ENCODE assay signal across 17 cellular contexts in genomic region chr16:81807767-81808166, GRCh38. TPM values are rescaled to one million over a fixed set of nuclear protein-coding genes. Genes with fewer than 3 reads are reported as not detected.
"Had no signal": no experiment of that assay in that cellular context is flagged by ENCODE, and none has a peak within 500 bp of the region (broad histone marks: within the 10 kb centered on the region; RNA-seq: fewer than 3 reads in every experiment).

No MANE protein-coding gene starts in this region.

- H3K9me3 ChIP-seq: lower lobe of right lung, mucosa of descending colon, vagina had no signal

- H3K36me3 Mint-ChIP-seq: activated naive CD8-positive, alpha-beta T cell treated with anti-CD3 and anti-CD28 coated beads for 36 hours had no signal

- H3K36me3 ChIP-seq: brain microvascular endothelial cell, lower lobe of right lung, vagina had no signal

- DNase-seq: activated CD4-positive, alpha-beta T cell treated with anti-CD3 and anti-CD28 coated beads, Interleukin-2, amount 50 U/mL, for 4 hours; activated CD4-positive, CD25-positive, alpha-beta regulatory T cell treated with anti-CD3 and anti-CD28 coated beads, Interleukin-2, amount 50 U/mL, for 72 hours; activated effector memory CD4-positive, alpha-beta T cell treated with anti-CD3 and anti-CD28 coated beads, Interleukin-2, amount 50 U/mL, for 16 hours; activated naive CD8-positive, alpha-beta T cell treated with anti-CD3 and anti-CD28 coated beads for 36 hours; activated T-cell treated with anti-CD3 and anti-CD28 coated beads, Interleukin-2, amount 50 U/mL, for 4 hours; brain microvascular endothelial cell; dorsolateral prefrontal cortex; glutamatergic neuron; left cardiac atrium; lower lobe of right lung; mucosa of descending colon; nephron progenitor cell; stimulated activated CD4-positive, alpha-beta T cell treated with anti-CD3 and anti-CD28 coated beads, Interleukin-2, amount 100 ng/mL, for 48 hours; stimulated activated naive CD8-positive, alpha-beta T cell treated with anti-CD3 and anti-CD28 coated beads, Interleukin-15, amount 100 ng/mL, for 72 hours had no signal

- H3K27me3 Mint-ChIP-seq: activated naive CD8-positive, alpha-beta T cell treated with anti-CD3 and anti-CD28 coated beads for 36 hours had no signal

- H3K27ac ChIP-seq: brain microvascular endothelial cell, dorsolateral prefrontal cortex, lower lobe of right lung, vagina had no signal

- H3K4me3 Mint-ChIP-seq: activated naive CD8-positive, alpha-beta T cell treated with anti-CD3 and anti-CD28 coated beads for 36 hours; activated T-cell treated with anti-CD3 and anti-CD28 coated beads, Interleukin-2, amount 50 U/mL, for 4 hours; nephron progenitor cell; stimulated activated naive CD8-positive, alpha-beta T cell treated with anti-CD3 and anti-CD28 coated beads, Interleukin-15, amount 100 ng/mL, for 72 hours had no signal

- H3K4me3 ChIP-seq: dorsolateral prefrontal cortex, lower lobe of right lung, mucosa of descending colon, vagina had no signal

- H3K27me3 ChIP-seq: brain microvascular endothelial cell, dorsolateral prefrontal cortex, vagina had no signal

- H3K9me3 Mint-ChIP-seq: activated naive CD8-positive, alpha-beta T cell treated with anti-CD3 and anti-CD28 coated beads for 36 hours; activated T-cell treated with anti-CD3 and anti-CD28 coated beads, Interleukin-2, amount 50 U/mL, for 4 hours had no signal

- H3K27ac Mint-ChIP-seq: activated naive CD8-positive, alpha-beta T cell treated with anti-CD3 and anti-CD28 coated beads for 36 hours; nephron progenitor cell; stimulated activated naive CD8-positive, alpha-beta T cell treated with anti-CD3 and anti-CD28 coated beads, Interleukin-15, amount 100 ng/mL, for 72 hours had no signal

- H3K4me1 ChIP-seq: vagina had no signal

- ATAC-seq: activated T-cell treated with anti-CD3 and anti-CD28 coated beads, Interleukin-2, amount 50 U/mL, for 4 hours; esophagus mucosa; left cardiac atrium; lower lobe of right lung; mucosa of descending colon; stimulated activated naive CD8-positive, alpha-beta T cell treated with anti-CD3 and anti-CD28 coated beads, Interleukin-15, amount 100 ng/mL, for 72 hours had no signal

RNA-seq across cellular contexts. Expression of gene PLCG2, which starts 28.7 kb away (rescaled TPM):
- total RNA-seq: osteocyte had no signal
